In the genomic region with DNA sequence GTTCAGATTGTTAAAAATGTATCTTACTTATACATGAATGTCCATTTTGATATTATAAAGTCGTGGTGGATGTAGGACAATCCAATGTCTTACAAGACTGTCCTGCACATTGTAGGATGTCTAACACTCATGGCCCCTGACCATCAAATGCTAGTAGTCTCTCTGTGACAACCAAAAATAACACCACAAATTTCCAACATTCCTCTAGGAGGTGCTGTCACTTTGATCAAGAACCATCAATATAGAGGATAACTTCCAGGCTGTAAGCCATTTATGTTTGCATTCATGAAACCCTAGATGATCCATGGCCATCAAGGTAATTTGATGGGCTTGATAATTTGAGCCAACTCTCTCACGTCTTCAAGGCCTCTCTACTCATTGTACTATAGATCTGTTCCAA, we compare ENCODE assay signal across 13 cellular contexts.
"Had no signal": no experiment of that assay in that cellular context is flagged by ENCODE, and none has a peak within 500 bp of the region (broad histone marks: within the 10 kb centered on the region; RNA-seq: fewer than 3 reads in every experiment).

No MANE protein-coding gene starts in this region.

- H3K36me3 ChIP-seq: cardiac muscle cell, gastroesophageal sphincter, upper lobe of left lung had no signal

- H3K4me1 ChIP-seq: gastroesophageal sphincter, upper lobe of left lung had no signal

- H3K27me3 ChIP-seq: cardiac muscle cell, gastroesophageal sphincter, upper lobe of left lung had no signal

- H3K27ac ChIP-seq: cardiac muscle cell, gastroesophageal sphincter, upper lobe of left lung had no signal

- H3K4me3 Mint-ChIP-seq: activated CD4-positive, alpha-beta T cell treated with anti-CD3 and anti-CD28 coated beads, Interleukin-2, amount 10 ng/mL, durations not matched to agents 24 days and 14 days; activated naive CD4-positive, alpha-beta T cell treated with anti-CD3 and anti-CD28 coated beads for 36 hours; activated T-helper 17 cell treated with anti-CD3 and anti-CD28 coated beads, Interleukin-2, amount 50 U/mL, for 72 hours; stimulated activated naive CD8-positive, alpha-beta T cell treated with anti-CD3 and anti-CD28 coated beads, Interleukin-15, Interleukin-2, amounts not matched to agents 100 ng/mL and 50 ng/mL, for 24 hours had no signal

- H3K4me3 ChIP-seq: cardiac muscle cell, gastroesophageal sphincter, upper lobe of left lung had no signal

- ATAC-seq: activated T-helper 17 cell treated with anti-CD3 and anti-CD28 coated beads, Interleukin-2, amount 50 U/mL, for 72 hours; gastroesophageal sphincter; left ventricle myocardium superior had no signal

- H3K27ac Mint-ChIP-seq: activated CD4-positive, alpha-beta T cell treated with anti-CD3 and anti-CD28 coated beads, Interleukin-2, amount 10 ng/mL, durations not matched to agents 24 days and 14 days; activated naive CD4-positive, alpha-beta T cell treated with anti-CD3 and anti-CD28 coated beads for 36 hours; activated T-helper 17 cell treated with anti-CD3 and anti-CD28 coated beads, Interleukin-2, amount 50 U/mL, for 72 hours; stimulated activated naive CD8-positive, alpha-beta T cell treated with anti-CD3 and anti-CD28 coated beads, Interleukin-15, Interleukin-2, amounts not matched to agents 100 ng/mL and 50 ng/mL, for 24 hours had no signal

- H3K9me3 ChIP-seq: gastroesophageal sphincter, upper lobe of left lung had no signal

- H3K27me3 Mint-ChIP-seq: activated T-helper 17 cell treated with anti-CD3 and anti-CD28 coated beads, Interleukin-2, amount 50 U/mL, for 72 hours; stimulated activated naive CD8-positive, alpha-beta T cell treated with anti-CD3 and anti-CD28 coated beads, Interleukin-15, Interleukin-2, amounts not matched to agents 100 ng/mL and 50 ng/mL, for 24 hours had no signal

- DNase-seq: activated CD4-positive, alpha-beta T cell treated with anti-CD3 and anti-CD28 coated beads, Interleukin-2, amount 10 ng/mL, durations not matched to agents 24 days and 14 days; activated CD8-positive, alpha-beta memory T cell treated with anti-CD3 and anti-CD28 coated beads for 24 hours; activated naive CD4-positive, alpha-beta T cell treated with anti-CD3 and anti-CD28 coated beads for 36 hours; kidney; left ventricle myocardium superior; stimulated activated CD4-positive, alpha-beta T cell treated with anti-CD3 and anti-CD28 coated beads, Interleukin-15, amount 100 ng/mL, for 24 hours; stimulated activated CD4-positive, alpha-beta T cell treated with anti-CD3 and anti-CD28 coated beads, Interleukin-4, amount 100 ng/mL, for 24 hours; upper lobe of left lung had no signal

- FAIRE-seq: astrocyte, kidney had no signal

- H3K9me3 Mint-ChIP-seq: activated CD4-positive, alpha-beta T cell treated with anti-CD3 and anti-CD28 coated beads, Interleukin-2, amount 10 ng/mL, durations not matched to agents 24 days and 14 days; activated naive CD4-positive, alpha-beta T cell treated with anti-CD3 and anti-CD28 coated beads for 36 hours; activated T-helper 17 cell treated with anti-CD3 and anti-CD28 coated beads, Interleukin-2, amount 50 U/mL, for 72 hours; stimulated activated naive CD8-positive, alpha-beta T cell treated with anti-CD3 and anti-CD28 coated beads, Interleukin-15, Interleukin-2, amounts not matched to agents 100 ng/mL and 50 ng/mL, for 24 hours had no signal
